ENCODE assay signal across 9 cellular contexts in the genomic region with DNA sequence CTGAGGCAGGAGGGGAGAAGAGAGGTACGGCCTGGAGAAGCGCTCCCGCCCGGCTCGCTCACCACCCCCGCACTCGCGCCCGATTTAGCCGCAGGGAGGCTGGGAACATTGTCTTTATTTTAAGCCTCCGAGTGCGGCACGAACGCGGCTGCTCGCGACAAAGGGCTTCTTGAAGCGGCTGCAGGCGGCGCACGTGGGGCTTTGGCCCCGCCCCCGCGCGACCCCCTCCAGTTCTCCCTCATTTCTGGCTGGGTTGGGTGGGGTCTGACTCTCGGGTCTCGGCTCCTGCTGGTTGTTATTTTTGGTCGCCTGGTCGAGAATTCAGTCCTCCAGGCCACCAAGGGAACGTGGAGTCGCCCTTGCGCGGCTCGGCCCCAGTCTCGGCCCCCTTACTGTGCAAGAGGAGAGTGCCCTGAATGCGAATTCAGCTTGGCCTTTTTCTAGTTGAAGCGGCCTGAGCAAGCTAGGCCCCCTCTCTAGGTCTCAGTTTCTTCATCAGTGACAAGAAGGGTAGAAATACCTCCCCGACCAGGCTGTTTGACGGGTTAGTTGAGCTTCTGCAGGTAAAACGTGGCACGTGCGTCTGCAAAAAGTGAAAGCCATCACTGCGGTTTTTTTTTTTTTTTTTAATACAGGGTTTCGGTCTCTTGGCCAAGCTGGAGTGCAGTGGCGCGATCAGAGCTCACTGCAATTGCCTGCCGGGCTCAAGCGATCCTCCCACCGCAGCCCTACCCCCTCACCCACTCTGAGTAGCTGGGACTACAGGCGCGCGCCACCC. TPM values are rescaled to one million over a fixed set of nuclear protein-coding genes. Genes with fewer than 3 reads are reported as not detected.
DNase-seq lines count a peak whose midpoint lies in the region; ATAC-seq and TF ChIP-seq lines count a peak whose summit lies in the region.
"Had no signal": no experiment of that assay in that cellular context is flagged by ENCODE, and none has a peak within 500 bp of the region (broad histone marks: within the 10 kb centered on the region; RNA-seq: fewer than 3 reads in every experiment).

No MANE protein-coding gene starts in this region.

- peak; percentile 18 for DNase-seq in NCI-H1105 treated with DMSO at 0.1 percent for 48 hours (lab: John Stamatoyannopoulos, UW)
- DNase-seq in NCI-H1105 (lab: John Stamatoyannopoulos, UW), result no peak
- no peak for DNase-seq in T-helper 2 cell treated with Interferon-gamma antibody and Interleukin-4, amounts not matched to agents 5 μg/mL and 100 μg/mL, for 36 hours (ENCODE audit: low spot score)
- DNase-seq in fibroblast of the aortic adventitia (ENCODE audit: low read depth), result no peak
- no peak for DNase-seq in hippocampal formation (lab: John Stamatoyannopoulos, UW)

- H3K4me2 ChIP-seq in skeletal muscle satellite cell (ENCODE audit: low read length), result peak overlapping the region; percentile 73

- H3K27ac Mint-ChIP-seq in T-helper 2 cell treated with Interferon-gamma antibody and Interleukin-4, amounts not matched to agents 5 μg/mL and 100 μg/mL, for 36 hours, result no peak overlapping the region

- peaks cover 78% of the 10 kb centered on the region for H3K27me3 Mint-ChIP-seq in T-helper 2 cell treated with Interferon-gamma antibody and Interleukin-4, amounts not matched to agents 5 μg/mL and 100 μg/mL, for 36 hours (ENCODE audit: low read depth)

- no peaks in the 10 kb centered on the region for H3K36me3 Mint-ChIP-seq in T-helper 2 cell treated with Interferon-gamma antibody and Interleukin-4, amounts not matched to agents 5 μg/mL and 100 μg/mL, for 36 hours (ENCODE audit: low read depth)

- H3K27me3 ChIP-seq in skeletal muscle satellite cell (ENCODE audit: control insufficient read depth, insufficient read depth, low read length), result peaks cover 86% of the 10 kb centered on the region

- no peaks in the 10 kb centered on the region for H3K9me3 Mint-ChIP-seq in T-helper 2 cell treated with Interferon-gamma antibody and Interleukin-4, amounts not matched to agents 5 μg/mL and 100 μg/mL, for 36 hours

- H3K4me1 ChIP-seq in skeletal muscle satellite cell (ENCODE audit: control insufficient read depth, insufficient read depth, low read length), result peaks cover 22% of the 10 kb centered on the region

- peak overlapping the region; percentile 21 for H3K4me3 Mint-ChIP-seq in T-helper 2 cell treated with Interferon-gamma antibody and Interleukin-4, amounts not matched to agents 5 μg/mL and 100 μg/mL, for 36 hours

- peaks cover 7% of the 10 kb centered on the region for H3K4me1 Mint-ChIP-seq in T-helper 2 cell treated with Interferon-gamma antibody and Interleukin-4, amounts not matched to agents 5 μg/mL and 100 μg/mL, for 36 hours (ENCODE audit: low read depth)

- H3K4me3 ChIP-seq in fibroblast of the aortic adventitia (ENCODE audit: low read depth, low read length) (peak overlapping the region; percentile 22), skeletal muscle satellite cell (ENCODE audit: low read length) (peak overlapping the region; percentile 30)
- H3K4me3 ChIP-seq: left lung had no signal

- H3K9me3 ChIP-seq in skeletal muscle satellite cell (replicated peaks; ENCODE audit: low read length), result no peaks in the 10 kb centered on the region
- H3K9me3 ChIP-seq: left lung had no signal

- H3K36me3 ChIP-seq in skeletal muscle satellite cell (ENCODE audit: insufficient read depth, low read length), result no peaks in the 10 kb centered on the region
- H3K36me3 ChIP-seq: left lung had no signal

- no peak overlapping the region for H3K9ac ChIP-seq in skeletal muscle satellite cell (ENCODE audit: low read depth, low read length)

- ATAC-seq in HG02610 (IDR thresholded peaks at IDR 0.05; ENCODE audit: unreplicated experiment) (no peak), HG02885 (IDR thresholded peaks at IDR 0.05; ENCODE audit: poor library complexity, unreplicated experiment) (no peak)
- ATAC-seq: left lung had no signal

- TF ChIP-seq CTCF in fibroblast of the aortic adventitia (IDR thresholded peaks at IDR 0.05; ENCODE audit: insufficient read depth, low read length), result no peak

RNA-seq across cellular contexts. Expression of gene CHRM1, which starts 2.7 kb away (rescaled TPM):
- not detected in 2 replicates for total RNA-seq in fibroblast of the aortic adventitia (ENCODE audit: low replicate concordance)
- total RNA-seq in skeletal muscle satellite cell (2012; rRNA removed), result not detected in 2 replicates

RNA-seq across cellular contexts. Expression of gene SLC3A2, which starts 43.1 kb away (rescaled TPM):
- 174 and 179 TPM in 2 replicates for total RNA-seq in fibroblast of the aortic adventitia (ENCODE audit: low replicate concordance)
- 141 and 185 TPM in 2 replicates for total RNA-seq in skeletal muscle satellite cell (2012; rRNA removed)
